26 cellular contexts compared by ENCODE assay signal in genomic region chr3:80750637-80751036, GRCh38.
"Had no signal": no experiment of that assay in that cellular context is flagged by ENCODE, and none has a peak within 500 bp of the region (broad histone marks: within the 10 kb centered on the region; RNA-seq: fewer than 3 reads in every experiment).

No MANE protein-coding gene starts in this region.

- H3K9me3 ChIP-seq: esophagus squamous epithelium, gastrocnemius medialis, left lung, right atrium auricular region, thoracic aorta, tibial nerve, upper lobe of left lung, uterus had no signal

- H3K27ac Mint-ChIP-seq: effector memory CD8-positive, alpha-beta T cell; naive thymus-derived CD4-positive, alpha-beta T cell; nephron; neural progenitor cell; progenitor cell of endocrine pancreas; stimulated activated naive B cell treated with anti-CD40 and anti-IgM and Interleukin-4, amounts not matched to agents 10 μg/mL and 1 μg/mL and 100 μg/mL, for 72 hours; stimulated activated naive CD8-positive, alpha-beta T cell treated with anti-CD3 and anti-CD28 coated beads, Interleukin-15, Interleukin-2, amounts not matched to agents 100 ng/mL and 50 ng/mL, for 24 hours had no signal

- FAIRE-seq: endometrium, kidney had no signal

- H3K4me3 ChIP-seq: esophagus squamous epithelium, gastrocnemius medialis, left lung, neural progenitor cell, right atrium auricular region, skin epidermis, spleen, thoracic aorta, tibial nerve, upper lobe of left lung, uterus had no signal

- H3K4me2 ChIP-seq: neural progenitor cell had no signal

- DNase-seq: cortex of kidney; effector memory CD8-positive, alpha-beta T cell; erythroblast; esophagus squamous epithelium; foreskin fibroblast; gastrocnemius medialis; head of caudate nucleus; kidney; left lung; mesenchymal stem cell; midbrain; naive thymus-derived CD4-positive, alpha-beta T cell; spleen; stimulated activated naive B cell treated with anti-CD40 and anti-IgM and Interleukin-4, amounts not matched to agents 10 μg/mL and 1 μg/mL and 100 μg/mL, for 72 hours; upper lobe of left lung; uterus had no signal

- H2AFZ ChIP-seq: neural progenitor cell, parathyroid adenoma had no signal

- H3K4me1 Mint-ChIP-seq: naive thymus-derived CD4-positive, alpha-beta T cell; nephron; neural progenitor cell; stimulated activated naive B cell treated with anti-CD40 and anti-IgM and Interleukin-4, amounts not matched to agents 10 μg/mL and 1 μg/mL and 100 μg/mL, for 72 hours had no signal

- H3K4me1 ChIP-seq: esophagus squamous epithelium, gastrocnemius medialis, left lung, neural progenitor cell, parathyroid adenoma, right atrium auricular region, spleen, tibial nerve, upper lobe of left lung, uterus had no signal

- H3K4me3 Mint-ChIP-seq: effector memory CD8-positive, alpha-beta T cell; naive thymus-derived CD4-positive, alpha-beta T cell; nephron; neural progenitor cell; stimulated activated naive B cell treated with anti-CD40 and anti-IgM and Interleukin-4, amounts not matched to agents 10 μg/mL and 1 μg/mL and 100 μg/mL, for 72 hours; stimulated activated naive CD8-positive, alpha-beta T cell treated with anti-CD3 and anti-CD28 coated beads, Interleukin-15, Interleukin-2, amounts not matched to agents 100 ng/mL and 50 ng/mL, for 24 hours had no signal

- H3K9ac ChIP-seq: neural progenitor cell, parathyroid adenoma had no signal

- H3K27me3 ChIP-seq: esophagus squamous epithelium, gastrocnemius medialis, left lung, neural progenitor cell, right atrium auricular region, spleen, tibial nerve, upper lobe of left lung, uterus had no signal

- H3K79me2 ChIP-seq: parathyroid adenoma had no signal

- H3K27ac ChIP-seq: esophagus squamous epithelium, gastrocnemius medialis, left lung, neural progenitor cell, parathyroid adenoma, right atrium auricular region, skin epidermis, spleen, thoracic aorta, tibial nerve, upper lobe of left lung, uterus had no signal

- ATAC-seq: effector memory CD8-positive, alpha-beta T cell; gastrocnemius medialis; left lung; naive thymus-derived CD4-positive, alpha-beta T cell; stimulated activated naive B cell treated with anti-CD40 and anti-IgM and Interleukin-4, amounts not matched to agents 10 μg/mL and 1 μg/mL and 100 μg/mL, for 72 hours had no signal

- H3K27me3 Mint-ChIP-seq: effector memory CD8-positive, alpha-beta T cell; naive thymus-derived CD4-positive, alpha-beta T cell; progenitor cell of endocrine pancreas; stimulated activated naive B cell treated with anti-CD40 and anti-IgM and Interleukin-4, amounts not matched to agents 10 μg/mL and 1 μg/mL and 100 μg/mL, for 72 hours; stimulated activated naive CD8-positive, alpha-beta T cell treated with anti-CD3 and anti-CD28 coated beads, Interleukin-15, Interleukin-2, amounts not matched to agents 100 ng/mL and 50 ng/mL, for 24 hours had no signal

- H3K36me3 ChIP-seq: esophagus squamous epithelium, gastrocnemius medialis, left lung, neural progenitor cell, right atrium auricular region, spleen, thoracic aorta, tibial nerve, upper lobe of left lung, uterus had no signal

- H3K9me3 Mint-ChIP-seq: nephron, neural progenitor cell had no signal

- H3K36me3 Mint-ChIP-seq: naive thymus-derived CD4-positive, alpha-beta T cell; neural progenitor cell; stimulated activated naive B cell treated with anti-CD40 and anti-IgM and Interleukin-4, amounts not matched to agents 10 μg/mL and 1 μg/mL and 100 μg/mL, for 72 hours had no signal
